Comparison of ENCODE assay signal across 26 cellular contexts in the genomic region with DNA sequence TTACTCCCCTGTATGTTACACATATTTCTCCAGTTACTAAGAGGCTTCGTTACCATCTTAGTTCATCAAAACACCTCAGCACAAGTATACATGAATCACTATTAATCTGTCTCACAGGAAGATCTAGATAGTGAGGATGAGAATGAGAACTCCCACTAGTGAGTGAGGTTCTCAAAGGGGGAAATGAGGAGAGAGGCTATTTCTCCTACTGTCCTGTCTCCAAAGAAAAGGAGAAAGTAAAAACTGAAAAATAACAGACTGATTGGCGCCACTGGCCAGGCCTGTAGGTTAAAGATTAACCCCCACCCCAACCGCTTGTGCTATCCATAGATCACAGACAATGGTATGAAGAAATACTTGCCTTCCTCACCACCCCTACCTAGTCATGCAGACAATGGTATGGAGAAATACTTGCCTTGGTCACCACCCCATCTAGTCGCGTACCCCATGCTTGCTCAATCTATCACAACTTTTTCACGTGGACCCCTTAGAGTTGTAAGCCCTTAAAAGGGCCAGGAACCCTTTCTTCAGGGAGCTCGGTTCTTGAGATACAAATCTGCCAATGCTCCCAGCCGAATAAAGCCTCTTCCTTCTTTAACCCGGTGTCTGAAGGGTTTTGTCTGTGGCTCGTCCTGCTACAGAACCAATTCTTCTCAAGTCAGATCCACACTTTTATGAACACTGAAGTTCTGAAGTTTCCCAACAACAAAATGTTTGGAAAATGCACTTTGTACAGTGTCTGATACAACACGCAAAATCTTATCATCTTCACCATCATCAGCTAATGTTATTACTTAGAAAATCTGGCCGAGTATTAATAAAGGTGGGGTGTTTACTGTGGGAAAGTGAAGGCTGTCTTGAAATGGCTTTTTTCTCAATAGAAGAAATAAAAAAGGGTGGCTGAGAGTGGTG.
"Had no signal": no experiment of that assay in that cellular context is flagged by ENCODE, and none has a peak within 500 bp of the region (broad histone marks: within the 10 kb centered on the region; RNA-seq: fewer than 3 reads in every experiment).

No MANE protein-coding gene starts in this region.

- H3K27ac Mint-ChIP-seq: mesothelial cell of epicardium; naive B cell; natural killer cell treated with Interleukin-12 subunit alpha and Interleukin-12 subunit beta and Interleukin-15 and Interleukin-18, amount 100 ng/mL, for 72 hours; progenitor cell of endocrine pancreas; stimulated activated effector memory CD8-positive, alpha-beta T cell treated with anti-CD3 and anti-CD28 coated beads, Interleukin-12 subunit alpha, Interleukin-12 subunit beta, amount 100 ng/mL, for 72 hours had no signal

- H3K4me2 ChIP-seq: smooth muscle cell had no signal

- H3K9me3 ChIP-seq: gastrocnemius medialis, uterus had no signal

- H2AFZ ChIP-seq: parathyroid adenoma had no signal

- H3K27ac ChIP-seq: dorsolateral prefrontal cortex, gastrocnemius medialis, left lung, parathyroid adenoma, thoracic aorta, tibial nerve, upper lobe of left lung, uterus had no signal

- DNase-seq: dorsolateral prefrontal cortex; effector CD4-positive, alpha-beta T cell; foreskin fibroblast; gastrocnemius medialis; head of caudate nucleus; left lung; mesenchymal stem cell; mucosa of descending colon; naive B cell; stimulated activated CD4-positive, alpha-beta T cell treated with anti-CD3 and anti-CD28 coated beads, Interleukin-12 subunit alpha, Interleukin-12 subunit beta, amount 100 ng/mL, for 4 hours; stimulated activated CD4-positive, alpha-beta T cell treated with anti-CD3 and anti-CD28 coated beads, Interleukin-1b, Interleukin-23, amount 100 ng/mL, for 48 hours; stimulated activated CD4-positive, alpha-beta T cell treated with anti-CD3 and anti-CD28 coated beads, Interleukin-4, amount 100 ng/mL, for 1 hour; stimulated activated naive CD8-positive, alpha-beta T cell treated with anti-CD3 and anti-CD28 coated beads, Interleukin-15, Interleukin-2, amounts not matched to agents 100 U/mL and 50 U/mL, for 24 hours; substantia nigra; upper lobe of left lung; uterus had no signal

- H3K4me3 Mint-ChIP-seq: mesothelial cell of epicardium; naive B cell; natural killer cell treated with Interleukin-12 subunit alpha and Interleukin-12 subunit beta and Interleukin-15 and Interleukin-18, amount 100 ng/mL, for 72 hours; neural crest cell; stimulated activated effector memory CD8-positive, alpha-beta T cell treated with anti-CD3 and anti-CD28 coated beads, Interleukin-12 subunit alpha, Interleukin-12 subunit beta, amount 100 ng/mL, for 72 hours had no signal

- H3K4me1 ChIP-seq: gastrocnemius medialis, left lung, parathyroid adenoma, tibial nerve, upper lobe of left lung, uterus had no signal

- H3K36me3 Mint-ChIP-seq: mesothelial cell of epicardium; stimulated activated effector memory CD8-positive, alpha-beta T cell treated with anti-CD3 and anti-CD28 coated beads, Interleukin-12 subunit alpha, Interleukin-12 subunit beta, amount 100 ng/mL, for 72 hours had no signal

- H3K4me1 Mint-ChIP-seq: mesothelial cell of epicardium; naive B cell; neural crest cell; stimulated activated effector memory CD8-positive, alpha-beta T cell treated with anti-CD3 and anti-CD28 coated beads, Interleukin-12 subunit alpha, Interleukin-12 subunit beta, amount 100 ng/mL, for 72 hours had no signal

- H3K36me3 ChIP-seq: gastrocnemius medialis, left lung, thoracic aorta, tibial nerve, upper lobe of left lung, uterus had no signal

- ATAC-seq: gastrocnemius medialis; left lung; mucosa of descending colon; natural killer cell treated with Interleukin-12 subunit alpha and Interleukin-12 subunit beta and Interleukin-15 and Interleukin-18, amount 100 ng/mL, for 72 hours; sciatic nerve; stimulated activated effector memory CD8-positive, alpha-beta T cell treated with anti-CD3 and anti-CD28 coated beads, Interleukin-12 subunit alpha, Interleukin-12 subunit beta, amount 100 ng/mL, for 72 hours; stimulated activated naive CD8-positive, alpha-beta T cell treated with anti-CD3 and anti-CD28 coated beads, Interleukin-15, Interleukin-2, amounts not matched to agents 100 U/mL and 50 U/mL, for 24 hours had no signal

- H3K4me3 ChIP-seq: dorsolateral prefrontal cortex, gastrocnemius medialis, left lung, mucosa of descending colon, smooth muscle cell, thoracic aorta, tibial nerve, upper lobe of left lung, uterus had no signal

- H3K79me2 ChIP-seq: parathyroid adenoma had no signal
